In the genomic region with DNA sequence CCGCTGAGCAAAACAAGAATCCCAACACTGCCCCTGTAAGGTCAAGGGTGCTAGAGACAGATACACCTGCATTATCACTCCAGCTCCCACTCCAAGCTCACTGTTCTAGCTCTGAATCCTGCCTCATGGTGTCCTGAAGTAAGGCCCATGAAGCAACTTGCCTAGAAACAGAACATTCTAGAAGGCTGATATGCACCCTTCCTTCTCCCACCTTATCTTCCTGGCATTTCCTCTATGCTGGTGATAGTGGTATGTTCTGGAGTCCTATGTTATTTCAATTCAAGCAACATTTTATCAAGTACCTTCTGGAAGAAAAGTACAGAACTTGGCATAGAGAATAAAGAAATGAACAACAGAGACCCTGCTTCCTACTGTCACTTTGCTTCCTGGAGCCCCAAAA, we compare ENCODE assay signal across 17 cellular contexts.
DNase-seq lines count a peak whose midpoint lies in the region; ATAC-seq lines count a peak whose summit lies in the region.
"Had no signal": no experiment of that assay in that cellular context is flagged by ENCODE, and none has a peak within 500 bp of the region (broad histone marks: within the 10 kb centered on the region; RNA-seq: fewer than 3 reads in every experiment).

No MANE protein-coding gene starts in this region.

- DNase-seq in NCI-H2107 treated with DMSO at 0.1 percent for 48 hours (lab: John Stamatoyannopoulos, UW; ENCODE audit: unreplicated experiment) (peak; percentile 45), NCI-H2107 (lab: John Stamatoyannopoulos, UW) (no peak), NCI-H510A treated with DMSO at 0.1 percent for 48 hours (lab: John Stamatoyannopoulos, UW) (peak; percentile 97), iris pigment epithelial cell (ENCODE audit: low read depth) (peak; percentile 5), activated gamma-delta T cell (lab: John Stamatoyannopoulos, UW) (no peak)
- DNase-seq: AML-193; BE2C; CD4-positive, alpha-beta T cell; CD8-positive, alpha-beta memory T cell; DMS 273 treated with DMSO at 0.1 percent for 48 hours; EL; GDM1; GOT3; H7; HCEC 1CT had no signal

- no peak for ATAC-seq in GM21515 (IDR thresholded peaks at IDR 0.05; ENCODE audit: unreplicated experiment)
- ATAC-seq: GM12878 had no signal

Comparison
In these comparisons a context has a peak if more than half of its experiments do, and no peak if none do; other contexts are left out.
1. DNase-seq: peak in NCI-H2107 treated with DMSO at 0.1 percent for 48 hours (single experiment), NCI-H510A treated with DMSO at 0.1 percent for 48 hours (single experiment) and iris pigment epithelial cell (single experiment); none in NCI-H2107 (single experiment) and activated gamma-delta T cell (single experiment).